In genomic region chr6:89999154-89999553, GRCh38 we compare ENCODE assay signal across 9 cellular contexts.
DNase-seq lines count a peak whose midpoint lies in the region; ATAC-seq and TF ChIP-seq lines count a peak whose summit lies in the region.
"Had no signal": no experiment of that assay in that cellular context is flagged by ENCODE, and none has a peak within 500 bp of the region (broad histone marks: within the 10 kb centered on the region; RNA-seq: fewer than 3 reads in every experiment).

No MANE protein-coding gene starts in this region.

- POLR2A ChIA-PET in MCF 10A (lab: Yijun Ruan, JAX): interaction anchor here (0.6 to 3.1 kb wide), 15 partner anchors 10 to 480 kb away, joined by 3 to 21 read pairs (median 6); no protein-coding TSS in a partner anchor

- H3K9me3 Mint-ChIP-seq in MCF 10A (ENCODE audit: unreplicated experiment): no peaks in the 10 kb centered on the region

- TF ChIP-seq CTCF in MCF 10A (IDR thresholded peaks at IDR 0.05; ENCODE audit: unreplicated experiment): no peak

- DNase-seq in NCI-H146 (lab: John Stamatoyannopoulos, UW) (peak; percentile 39), NCI-H146 treated with DMSO at 0.1 percent for 48 hours (lab: John Stamatoyannopoulos, UW; ENCODE audit: unreplicated experiment) (no peak), NCI-H446 treated with DMSO at 0.1 percent for 48 hours (lab: John Stamatoyannopoulos, UW) (peak; percentile 89), MCF 10A (ENCODE audit: unreplicated experiment) (peak; percentile 95), renal cortical epithelial cell (ENCODE audit: low read depth) (peak; percentile 94), amniotic stem cell (lab: John Stamatoyannopoulos, UW) (no peak)
- DNase-seq in effector CD8-positive, alpha-beta T cell (lab: John Stamatoyannopoulos, UW): no peak

- intact Hi-C loops in MCF 10A (cut with micrococcal nuclease): no loop called here

- H3K27me3 Mint-ChIP-seq in MCF 10A (ENCODE audit: insufficient read depth, unreplicated experiment): no peaks in the 10 kb centered on the region

- no peak overlapping the region for H3K4me3 Mint-ChIP-seq in MCF 10A (ENCODE audit: unreplicated experiment)

- H3K27ac Mint-ChIP-seq in MCF 10A (ENCODE audit: low read depth, unreplicated experiment): no peak overlapping the region

- CTCF ChIA-PET in MCF 10A (lab: Yijun Ruan, JAX): interaction anchor here (0.9 to 3.0 kb wide), 7 partner anchors 34 to 480 kb away, joined by 3 to 16 read pairs (median 4); no protein-coding TSS in a partner anchor

- no peak for ATAC-seq in HG03442 (IDR thresholded peaks at IDR 0.05; ENCODE audit: unreplicated experiment)
- ATAC-seq: Panc1 had no signal

- peaks cover 9% of the 10 kb centered on the region for H3K36me3 Mint-ChIP-seq in MCF 10A (ENCODE audit: insufficient read depth, unreplicated experiment)

- no TSS peak for BruUV-seq in MCF 10A (replicated peaks; lab: Mats Ljungman, UMichigan)

- H3K4me1 Mint-ChIP-seq in MCF 10A (ENCODE audit: insufficient read depth, unreplicated experiment): peaks cover 13% of the 10 kb centered on the region

Comparison
In these comparisons a context has a peak if more than half of its experiments do, and no peak if none do; other contexts are left out.
1. DNase-seq: peak in NCI-H146 (single experiment), NCI-H446 treated with DMSO at 0.1 percent for 48 hours (single experiment), MCF 10A (single experiment) and renal cortical epithelial cell (single experiment); none in NCI-H146 treated with DMSO at 0.1 percent for 48 hours (single experiment), amniotic stem cell (single experiment) and effector CD8-positive, alpha-beta T cell (single experiment).